Comparison of ENCODE assay signal across 1 cellular context in genomic region chr19:12847159-12848139, GRCh38.
TF ChIP-seq lines count a peak whose summit lies in the region.

No MANE protein-coding gene starts in this region.

TF ChIP-seq in HEK293, 187 proteins besides CTCF, POLR2A, EP300 and RAD21 (continued from another document and continues in another):
- TF ChIP-seq GLIS1 (tag by site-specific recombination; IDR thresholded peaks at IDR 0.05) (peak; percentile 37; the same call in 1 of the 2 replicates), ZNF501 (tag by site-specific recombination; IDR thresholded peaks at IDR 0.05) (peak; percentile 26; the same call in 1 of the 2 replicates), ZFHX2 (tag by site-specific recombination; conservative IDR thresholded peaks at IDR 0.05) (peak; percentile 53), EGR2 (tag by site-specific recombination; IDR thresholded peaks at IDR 0.05; ENCODE audit: low read depth) (0 out of 2 replicates have a peak, but pooled peaks have one; percentile 39), ZNF521 (tag by site-specific recombination; IDR thresholded peaks at IDR 0.05) (no peak), ZNF214 (tag by site-specific recombination; IDR thresholded peaks at IDR 0.05; ENCODE audit: borderline replicate concordance) (no peak), ZNF311 (tag by site-specific recombination; IDR thresholded peaks at IDR 0.05; ENCODE audit: borderline replicate concordance) (no peak), RBAK (tag by site-specific recombination; IDR thresholded peaks at IDR 0.05) (no peak), KLF8 (tag by site-specific recombination; IDR thresholded peaks at IDR 0.05) (peak; percentile 66; the same call in 1 of the 2 replicates), ZNF394 (tag by site-specific recombination; IDR thresholded peaks at IDR 0.05; ENCODE audit: borderline replicate concordance) (peak; percentile 83), ZNF138 (tag by site-specific recombination; IDR thresholded peaks at IDR 0.05; ENCODE audit: borderline replicate concordance) (no peak), ZNF530 (tag by site-specific recombination; IDR thresholded peaks at IDR 0.05; ENCODE audit: low read depth) (no peak), ZNF157 (tag by site-specific recombination; IDR thresholded peaks at IDR 0.05) (no peak), ZNF223 (tag by site-specific recombination; IDR thresholded peaks at IDR 0.05) (no peak), ZNF211 (tag by site-specific recombination; IDR thresholded peaks at IDR 0.05; ENCODE audit: low read depth) (no peak), GLI4 (tag by site-specific recombination; IDR thresholded peaks at IDR 0.05) (no peak), ZNF560 (tag by site-specific recombination; IDR thresholded peaks at IDR 0.05; ENCODE audit: borderline replicate concordance) (no peak), ZNF121 (tag by site-specific recombination; IDR thresholded peaks at IDR 0.05) (no peak), HOXD13 (CRISPR knock-in tag; IDR thresholded peaks at IDR 0.05; ENCODE audit: borderline replicate concordance) (no peak), ZNF658 (tag by site-specific recombination; IDR thresholded peaks at IDR 0.05) (no peak), ZNF426 (tag by site-specific recombination; IDR thresholded peaks at IDR 0.05) (no peak), ZNF677 (tag by site-specific recombination; IDR thresholded peaks at IDR 0.05) (no peak), ZNF26 (tag by site-specific recombination; IDR thresholded peaks at IDR 0.05) (no peak), ZNF473 (tag by site-specific recombination; IDR thresholded peaks at IDR 0.05) (no peak), ZNF274 (IDR thresholded peaks at IDR 0.05; ENCODE audit: low read length) (no peak), ZNF274 (tag by site-specific recombination; IDR thresholded peaks at IDR 0.05; ENCODE audit: borderline replicate concordance) (no peak), ZSCAN16 (tag by site-specific recombination; IDR thresholded peaks at IDR 0.05) (no peak), SALL2 (tag by site-specific recombination; IDR thresholded peaks at IDR 0.05; ENCODE audit: borderline replicate concordance) (no peak), ZNF449 (tag by site-specific recombination; IDR thresholded peaks at IDR 0.05) (no peak), ZNF2 (tag by site-specific recombination; IDR thresholded peaks at IDR 0.05) (no peak), ZNF10 (tag by site-specific recombination; IDR thresholded peaks at IDR 0.05) (no peak; the same call in 1 of the 2 replicates), ZBTB21 (tag by site-specific recombination; IDR thresholded peaks at IDR 0.05) (no peak), ZNF114 (tag by site-specific recombination; IDR thresholded peaks at IDR 0.05) (no peak), ZNF785 (tag by site-specific recombination; IDR thresholded peaks at IDR 0.05) (peak; percentile 100), ZFP37 (tag by site-specific recombination; IDR thresholded peaks at IDR 0.05) (no peak), ZNF596 (tag by site-specific recombination; IDR thresholded peaks at IDR 0.05) (no peak), ZNF239 (tag by site-specific recombination; IDR thresholded peaks at IDR 0.05) (no peak), ZNF266 (tag by site-specific recombination; IDR thresholded peaks at IDR 0.05; ENCODE audit: low read depth) (no peak), ZNF837 (tag by site-specific recombination; IDR thresholded peaks at IDR 0.05) (no peak), ZNF692 (tag by site-specific recombination; IDR thresholded peaks at IDR 0.05) (peak; percentile 97), ZNF184 (tag by site-specific recombination; IDR thresholded peaks at IDR 0.05) (peak; percentile 53; the same call in 1 of the 2 replicates), ZNF639 (tag by site-specific recombination; IDR thresholded peaks at IDR 0.05) (no peak), KLF17 (tag by site-specific recombination; IDR thresholded peaks at IDR 0.05) (peak; percentile 85), ZNF335 (tag by site-specific recombination; conservative IDR thresholded peaks at IDR 0.05) (0 out of 2 replicates have a peak, but pooled peaks have one; percentile 22), ZNF704 (tag by site-specific recombination; IDR thresholded peaks at IDR 0.05) (no peak), OVOL3 (tag by site-specific recombination; IDR thresholded peaks at IDR 0.05) (no peak), ZNF555 (tag by site-specific recombination; conservative IDR thresholded peaks at IDR 0.05) (no peak), ZNF600 (tag by site-specific recombination; IDR thresholded peaks at IDR 0.05) (peak; percentile 68; the same call in 1 of the 2 replicates), ZNF777 (tag by site-specific recombination; IDR thresholded peaks at IDR 0.05; ENCODE audit: borderline replicate concordance) (no peak), ZIC2 (tag by site-specific recombination; IDR thresholded peaks at IDR 0.05) (no peak), ZNF792 (tag by site-specific recombination; IDR thresholded peaks at IDR 0.05) (no peak), ZNF23 (tag by site-specific recombination; IDR thresholded peaks at IDR 0.05; ENCODE audit: borderline replicate concordance) (no peak), ZBTB48 (tag by site-specific recombination; IDR thresholded peaks at IDR 0.05) (no peak)
- TF ChIP-seq, protein P1, sequence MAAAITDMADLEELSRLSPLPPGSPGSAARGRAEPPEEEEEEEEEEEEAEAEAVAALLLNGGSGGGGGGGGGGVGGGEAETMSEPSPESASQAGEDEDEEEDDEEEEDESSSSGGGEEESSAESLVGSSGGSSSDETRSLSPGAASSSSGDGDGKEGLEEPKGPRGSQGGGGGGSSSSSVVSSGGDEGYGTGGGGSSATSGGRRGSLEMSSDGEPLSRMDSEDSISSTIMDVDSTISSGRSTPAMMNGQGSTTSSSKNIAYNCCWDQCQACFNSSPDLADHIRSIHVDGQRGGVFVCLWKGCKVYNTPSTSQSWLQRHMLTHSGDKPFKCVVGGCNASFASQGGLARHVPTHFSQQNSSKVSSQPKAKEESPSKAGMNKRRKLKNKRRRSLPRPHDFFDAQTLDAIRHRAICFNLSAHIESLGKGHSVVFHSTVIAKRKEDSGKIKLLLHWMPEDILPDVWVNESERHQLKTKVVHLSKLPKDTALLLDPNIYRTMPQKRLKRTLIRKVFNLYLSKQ (tag by site-specific recombination; IDR thresholded peaks at IDR 0.05; ENCODE audit: borderline replicate concordance) = no peak
- TF ChIP-seq, protein P2, sequence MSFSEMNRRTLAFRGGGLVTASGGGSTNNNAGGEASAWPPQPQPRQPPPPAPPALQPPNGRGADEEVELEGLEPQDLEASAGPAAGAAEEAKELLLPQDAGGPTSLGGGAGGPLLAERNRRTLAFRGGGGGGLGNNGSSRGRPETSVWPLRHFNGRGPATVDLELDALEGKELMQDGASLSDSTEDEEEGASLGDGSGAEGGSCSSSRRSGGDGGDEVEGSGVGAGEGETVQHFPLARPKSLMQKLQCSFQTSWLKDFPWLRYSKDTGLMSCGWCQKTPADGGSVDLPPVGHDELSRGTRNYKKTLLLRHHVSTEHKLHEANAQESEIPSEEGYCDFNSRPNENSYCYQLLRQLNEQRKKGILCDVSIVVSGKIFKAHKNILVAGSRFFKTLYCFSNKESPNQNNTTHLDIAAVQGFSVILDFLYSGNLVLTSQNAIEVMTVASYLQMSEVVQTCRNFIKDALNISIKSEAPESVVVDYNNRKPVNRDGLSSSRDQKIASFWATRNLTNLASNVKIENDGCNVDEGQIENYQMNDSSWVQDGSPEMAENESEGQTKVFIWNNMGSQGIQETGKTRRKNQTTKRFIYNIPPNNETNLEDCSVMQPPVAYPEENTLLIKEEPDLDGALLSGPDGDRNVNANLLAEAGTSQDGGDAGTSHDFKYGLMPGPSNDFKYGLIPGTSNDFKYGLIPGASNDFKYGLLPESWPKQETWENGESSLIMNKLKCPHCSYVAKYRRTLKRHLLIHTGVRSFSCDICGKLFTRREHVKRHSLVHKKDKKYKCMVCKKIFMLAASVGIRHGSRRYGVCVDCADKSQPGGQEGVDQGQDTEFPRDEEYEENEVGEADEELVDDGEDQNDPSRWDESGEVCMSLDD (tag by site-specific recombination; IDR thresholded peaks at IDR 0.05) = peak; percentile 58; the same call in 1 of the 2 replicates
- TF ChIP-seq, protein P3, sequence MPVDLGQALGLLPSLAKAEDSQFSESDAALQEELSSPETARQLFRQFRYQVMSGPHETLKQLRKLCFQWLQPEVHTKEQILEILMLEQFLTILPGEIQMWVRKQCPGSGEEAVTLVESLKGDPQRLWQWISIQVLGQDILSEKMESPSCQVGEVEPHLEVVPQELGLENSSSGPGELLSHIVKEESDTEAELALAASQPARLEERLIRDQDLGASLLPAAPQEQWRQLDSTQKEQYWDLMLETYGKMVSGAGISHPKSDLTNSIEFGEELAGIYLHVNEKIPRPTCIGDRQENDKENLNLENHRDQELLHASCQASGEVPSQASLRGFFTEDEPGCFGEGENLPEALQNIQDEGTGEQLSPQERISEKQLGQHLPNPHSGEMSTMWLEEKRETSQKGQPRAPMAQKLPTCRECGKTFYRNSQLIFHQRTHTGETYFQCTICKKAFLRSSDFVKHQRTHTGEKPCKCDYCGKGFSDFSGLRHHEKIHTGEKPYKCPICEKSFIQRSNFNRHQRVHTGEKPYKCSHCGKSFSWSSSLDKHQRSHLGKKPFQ (tag by site-specific recombination; IDR thresholded peaks at IDR 0.05) = no peak
- TF ChIP-seq, protein P4, sequence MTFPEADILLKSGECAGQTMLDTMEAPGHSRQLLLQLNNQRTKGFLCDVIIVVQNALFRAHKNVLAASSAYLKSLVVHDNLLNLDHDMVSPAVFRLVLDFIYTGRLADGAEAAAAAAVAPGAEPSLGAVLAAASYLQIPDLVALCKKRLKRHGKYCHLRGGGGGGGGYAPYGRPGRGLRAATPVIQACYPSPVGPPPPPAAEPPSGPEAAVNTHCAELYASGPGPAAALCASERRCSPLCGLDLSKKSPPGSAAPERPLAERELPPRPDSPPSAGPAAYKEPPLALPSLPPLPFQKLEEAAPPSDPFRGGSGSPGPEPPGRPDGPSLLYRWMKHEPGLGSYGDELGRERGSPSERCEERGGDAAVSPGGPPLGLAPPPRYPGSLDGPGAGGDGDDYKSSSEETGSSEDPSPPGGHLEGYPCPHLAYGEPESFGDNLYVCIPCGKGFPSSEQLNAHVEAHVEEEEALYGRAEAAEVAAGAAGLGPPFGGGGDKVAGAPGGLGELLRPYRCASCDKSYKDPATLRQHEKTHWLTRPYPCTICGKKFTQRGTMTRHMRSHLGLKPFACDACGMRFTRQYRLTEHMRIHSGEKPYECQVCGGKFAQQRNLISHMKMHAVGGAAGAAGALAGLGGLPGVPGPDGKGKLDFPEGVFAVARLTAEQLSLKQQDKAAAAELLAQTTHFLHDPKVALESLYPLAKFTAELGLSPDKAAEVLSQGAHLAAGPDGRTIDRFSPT (tag by site-specific recombination; IDR thresholded peaks at IDR 0.05) = no peak
